Comparison of ENCODE assay signal across 1 cellular context in genomic region chr9:131100445-131100844, GRCh38.
TF ChIP-seq lines count a peak whose summit lies in the region.

No MANE protein-coding gene starts in this region.

TF ChIP-seq in GM23338, 12 proteins besides CTCF, POLR2A, EP300 and RAD21 (continued from another document):
- no peak for TF ChIP-seq ZNF462 (CRISPR knock-in tag; IDR thresholded peaks at IDR 0.05)
- no peak for TF ChIP-seq ETS1 (IDR thresholded peaks at IDR 0.05)
